20 cellular contexts compared by ENCODE assay signal in the genomic region with DNA sequence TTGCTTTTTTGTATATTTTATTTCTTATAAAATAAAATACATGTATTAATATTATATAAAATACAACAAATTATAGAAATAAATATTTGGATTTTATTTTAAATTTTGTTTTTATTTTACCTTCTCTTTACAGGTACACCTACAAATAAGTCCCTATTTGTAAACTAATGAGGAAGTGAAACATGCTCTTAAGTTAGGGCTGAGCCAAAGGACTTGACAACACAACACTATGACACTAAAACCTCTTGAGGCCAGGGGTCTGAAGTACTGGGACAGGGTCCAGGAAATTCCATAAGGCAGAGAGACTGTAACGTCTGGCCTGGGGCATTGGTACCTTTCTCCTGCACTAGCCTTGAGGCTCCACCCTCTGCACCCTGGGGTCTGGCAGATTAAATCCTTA.
A peak's percentile ranks its signal among the peaks of the same experiment; 100 is the strongest.
DNase-seq lines count a peak whose midpoint lies in the region; ATAC-seq, FAIRE-seq and TF ChIP-seq lines count a peak whose summit lies in the region.
"Had no signal": no experiment of that assay in that cellular context is flagged by ENCODE, and none has a peak within 500 bp of the region (broad histone marks: within the 10 kb centered on the region; RNA-seq: fewer than 3 reads in every experiment).

No MANE protein-coding gene starts in this region.

- peak; percentile 12 for DNase-seq in GM12865 (ENCODE audit: low read depth)
- DNase-seq in effector memory CD8-positive, alpha-beta T cell = no peak
- no peak for DNase-seq in left ventricle myocardium superior
- no peak for DNase-seq in NCI-H345 treated with DMSO at 0.1 percent for 48 hours (lab: John Stamatoyannopoulos, UW; ENCODE audit: unreplicated experiment)
- no peak for DNase-seq in right cardiac atrium
- DNase-seq: C1 segment of cervical spinal cord, H7, HFFc6, Kasumi-1, MG63, NCI-H1092 treated with DMSO at 0.1 percent for 48 hours, NCI-H510A treated with DMSO at 0.1 percent for 48 hours, NCI-H82, PC-9, T1000 had no signal

- H3K36me3 Mint-ChIP-seq in effector memory CD8-positive, alpha-beta T cell (ENCODE audit: insufficient read depth) = no peaks in the 10 kb centered on the region

- no peaks in the 10 kb centered on the region for H3K4me1 ChIP-seq in right cardiac atrium (ENCODE audit: control insufficient read depth, insufficient read depth, low read length)

- peaks cover 10 to 48% of the 10 kb centered on the region in 2 donors for H3K27me3 Mint-ChIP-seq in effector memory CD8-positive, alpha-beta T cell

- no peaks in the 10 kb centered on the region for H3K4me1 Mint-ChIP-seq in effector memory CD8-positive, alpha-beta T cell (ENCODE audit: low read depth in 2 of 2)

- no peak for TF ChIP-seq CTCF in GM12865 (IDR thresholded peaks at IDR 0.05; ENCODE audit: insufficient read depth, low read depth, low read length, missing control alignments)

- 29% methylated on average over 1 of the region's 1 CpG for WGBS in right cardiac atrium

- no peak overlapping the region for H3K27ac ChIP-seq in right cardiac atrium (ENCODE audit: low read length)
- H3K27ac ChIP-seq: PC-9, RWPE1 had no signal

- H3K9me3 ChIP-seq in right cardiac atrium (ENCODE audit: control insufficient read depth, low read length) = no peaks in the 10 kb centered on the region
- H3K9me3 ChIP-seq: MG63 had no signal

- FAIRE-seq in endometrium (lab: Jason Lieb, UNC) = peak; percentile 35
- FAIRE-seq: G401.6 had no signal

- ATAC-seq in GM18502 (IDR thresholded peaks at IDR 0.05; ENCODE audit: poor library complexity, unreplicated experiment) (peak; percentile 61), HG03039 (IDR thresholded peaks at IDR 0.05; ENCODE audit: unreplicated experiment) (peak; percentile 44), left ventricle myocardium superior (no peak), right cardiac atrium (no peak)
- ATAC-seq in effector memory CD8-positive, alpha-beta T cell (replicated peaks) = no peak

- H3K4me3 Mint-ChIP-seq in effector memory CD8-positive, alpha-beta T cell = no peak overlapping the region
- H3K4me3 Mint-ChIP-seq: HFFc6 had no signal

- H3K27ac Mint-ChIP-seq in effector memory CD8-positive, alpha-beta T cell = no peak overlapping the region
- H3K27ac Mint-ChIP-seq: HFFc6 had no signal

- intact Hi-C loops in left ventricle myocardium superior (cut with micrococcal nuclease) (no loop called here), right cardiac atrium (cut with DNase I) (no loop called here)

- no peaks in the 10 kb centered on the region for H3K27me3 ChIP-seq in right cardiac atrium (ENCODE audit: control insufficient read depth, insufficient read depth)
- H3K27me3 ChIP-seq: MG63 had no signal

- H3K9me3 Mint-ChIP-seq in effector memory CD8-positive, alpha-beta T cell = no peaks in the 10 kb centered on the region
- H3K9me3 Mint-ChIP-seq: HFFc6 had no signal

- no peak overlapping the region for H3K4me3 ChIP-seq in GM12865 (ENCODE audit: low read depth, low read length)
- no peak overlapping the region for H3K4me3 ChIP-seq in right cardiac atrium (ENCODE audit: low read length)
- H3K4me3 ChIP-seq: MG63, PC-9 had no signal

Comparison
In these comparisons a context has a peak if more than half of its experiments do, and no peak if none do; other contexts are left out.
1. ATAC-seq: peak in GM18502 (single experiment) and HG03039 (single experiment); none in effector memory CD8-positive, alpha-beta T cell (single experiment), left ventricle myocardium superior (single experiment) and right cardiac atrium (0 of 2).